Comparison of ENCODE assay signal across 8 cellular contexts in genomic region chr3:55300701-55301100, GRCh38.
"Had no signal": no experiment of that assay in that cellular context is flagged by ENCODE, and none has a peak within 500 bp of the region (broad histone marks: within the 10 kb centered on the region; RNA-seq: fewer than 3 reads in every experiment).

No MANE protein-coding gene starts in this region.

- DNase-seq: GDM1, GF-D8 had no signal

- H3K4me3 ChIP-seq: GM12878 had no signal

- ATAC-seq: GM12878 had no signal

- FAIRE-seq: G401.6, GM12878, GM12891, GM12892, GM18507, GM19239 had no signal
